Comparison of ENCODE assay signal across 11 cellular contexts in genomic region chr22:47168900-47169800, GRCh38.
DNase-seq lines count a peak whose midpoint lies in the region; ATAC-seq, FAIRE-seq and TF ChIP-seq lines count a peak whose summit lies in the region.
"Had no signal": no experiment of that assay in that cellular context is flagged by ENCODE, and none has a peak within 500 bp of the region (broad histone marks: within the 10 kb centered on the region; RNA-seq: fewer than 3 reads in every experiment).

No MANE protein-coding gene starts in this region.

- no peak overlapping the region for H3K4me3 Mint-ChIP-seq in CD8-positive, alpha-beta T cell

- no peak for FAIRE-seq in H54 (lab: Jason Lieb, UNC)

- peak; percentile 53 for TF ChIP-seq CTCF in brain microvascular endothelial cell (IDR thresholded peaks at IDR 0.05; ENCODE audit: low read depth, low read length, missing control alignments)
- TF ChIP-seq CTCF in CD8-positive, alpha-beta T cell (IDR thresholded peaks at IDR 0.05), result no peak

- in situ Hi-C loops in ACHN (cut with HindIII; ENCODE audit: low pct_ligation_motif_present, low pct_unique_long_range_greater_than_20kb, low sequenced_read_pairs), result no loop called here
- in situ Hi-C loops in brain microvascular endothelial cell (cut with HindIII; ENCODE audit: low pct_ligation_motif_present, low sequenced_read_pairs), result no loop called here

- H3K4me3 ChIP-seq in brain microvascular endothelial cell (ENCODE audit: low read depth, low read length), result no peak overlapping the region
- no peak overlapping the region for H3K4me3 ChIP-seq in CD8-positive, alpha-beta T cell (ENCODE audit: low read depth, low read length)
- H3K4me3 ChIP-seq: ascending aorta had no signal

- no peaks in the 10 kb centered on the region for H3K27me3 ChIP-seq in brain microvascular endothelial cell (replicated peaks)
- H3K27me3 ChIP-seq in CD8-positive, alpha-beta T cell (ENCODE audit: insufficient read depth, low read length), result no peaks in the 10 kb centered on the region
- H3K27me3 ChIP-seq: ascending aorta had no signal

- POLR2A ChIA-PET in CD8-positive, alpha-beta T cell (lab: Charles Lee), result no interaction called here

- H3K9me3 Mint-ChIP-seq in CD8-positive, alpha-beta T cell, result no peaks in the 10 kb centered on the region

- H3K27ac ChIP-seq in brain microvascular endothelial cell, result no peak overlapping the region
- H3K27ac ChIP-seq in CD8-positive, alpha-beta T cell (ENCODE audit: low read depth, low read length), result no peak overlapping the region
- H3K27ac ChIP-seq: ascending aorta, KMS-11 had no signal

- CTCF ChIA-PET in CD8-positive, alpha-beta T cell (lab: Charles Lee), result no interaction called here

- H3K9me3 ChIP-seq in CD8-positive, alpha-beta T cell (ENCODE audit: low read length), result no peaks in the 10 kb centered on the region

- H3K36me3 ChIP-seq in brain microvascular endothelial cell (replicated peaks), result no peaks in the 10 kb centered on the region
- peaks cover 4% of the 10 kb centered on the region for H3K36me3 ChIP-seq in CD8-positive, alpha-beta T cell (ENCODE audit: insufficient read depth, low read length)

- no peaks in the 10 kb centered on the region for H3K27me3 Mint-ChIP-seq in CD8-positive, alpha-beta T cell (ENCODE audit: low read depth)

- peaks cover 55% of the 10 kb centered on the region for H3K36me3 Mint-ChIP-seq in CD8-positive, alpha-beta T cell

- TF ChIP-seq POLR2A in H54 (IDR thresholded peaks at IDR 0.05; ENCODE audit: low read depth, low read length), result no peak

- intact Hi-C loops in CD8-positive, alpha-beta T cell (cut with DNase I, micrococcal nuclease), result no loop called here

- H3K27ac Mint-ChIP-seq in CD8-positive, alpha-beta T cell, result no peak overlapping the region

- peak; percentile 43 for ATAC-seq in left lobe of liver
- no peak for ATAC-seq in CD8-positive, alpha-beta T cell
- ATAC-seq in HG02763 (IDR thresholded peaks at IDR 0.05; ENCODE audit: unreplicated experiment), result no peak
- no peak for ATAC-seq in HG03159 (IDR thresholded peaks at IDR 0.05; ENCODE audit: unreplicated experiment)
- ATAC-seq in GM18517 (IDR thresholded peaks at IDR 0.05; ENCODE audit: unreplicated experiment), result no peak

- H3K4me1 Mint-ChIP-seq in CD8-positive, alpha-beta T cell (ENCODE audit: low read depth), result no peaks in the 10 kb centered on the region

- DNase-seq in ACHN (peak; percentile 3), H54 (ENCODE audit: insufficient read length, low spot score) (peak; percentile 23), brain microvascular endothelial cell (no peak), left lobe of liver (ENCODE audit: low spot score) (peak; percentile 40)
- DNase-seq in CD8-positive, alpha-beta T cell, result no peak
- DNase-seq: stimulated activated CD4-positive, alpha-beta T cell treated with anti-CD3 and anti-CD28 coated beads, Interleukin-4, amount 100 ng/mL, for 4 hours had no signal

- no peaks in the 10 kb centered on the region for H3K4me1 ChIP-seq in CD8-positive, alpha-beta T cell (ENCODE audit: insufficient read depth, low read length)
- H3K4me1 ChIP-seq: ascending aorta had no signal

Comparison
In these comparisons a context has a peak if more than half of its experiments do, and no peak if none do; other contexts are left out.
1. DNase-seq: peak in ACHN (single experiment), H54 (single experiment) and left lobe of liver (single experiment); none in brain microvascular endothelial cell (single experiment) and CD8-positive, alpha-beta T cell (0 of 7).